ENCODE assay signal across 14 cellular contexts in the genomic region with DNA sequence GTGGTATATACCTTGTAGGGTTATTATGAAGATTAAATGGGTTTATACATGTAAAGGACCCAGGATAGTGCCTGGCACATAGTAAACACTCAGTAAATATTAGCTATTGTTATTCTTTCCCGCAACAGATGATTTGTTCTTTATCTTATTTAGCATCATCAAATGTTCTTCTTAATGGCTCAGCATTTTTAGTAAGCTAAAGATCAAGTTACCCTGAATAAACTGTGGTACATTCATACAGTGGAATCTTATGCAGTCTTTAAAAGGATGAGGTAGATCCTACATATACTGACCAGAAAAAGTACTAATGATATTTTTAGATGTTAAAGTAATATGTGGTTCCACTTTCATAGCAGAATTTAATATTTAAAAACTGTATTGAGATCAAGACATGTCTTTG.
DNase-seq lines count a peak whose midpoint lies in the region; ATAC-seq, FAIRE-seq and TF ChIP-seq lines count a peak whose summit lies in the region.
"Had no signal": no experiment of that assay in that cellular context is flagged by ENCODE, and none has a peak within 500 bp of the region (broad histone marks: within the 10 kb centered on the region; RNA-seq: fewer than 3 reads in every experiment).

No MANE protein-coding gene starts in this region.

- 89% methylated on average over 1 of the region's 1 CpG for WGBS in A549 (ENCODE audit: missing lambda C conversion rate)

- H3K4me2 ChIP-seq in A549: no peak overlapping the region

- H3K9me3 ChIP-seq in A549 (no peaks in the 10 kb centered on the region), HEK293 (ENCODE audit: control insufficient read depth, insufficient read depth, low read depth, low read length) (no peaks in the 10 kb centered on the region), skeletal muscle tissue (ENCODE audit: control insufficient read depth in 3 of 3, low read length in 3 of 3) (no peaks in the 10 kb centered on the region), uterus (no peaks in the 10 kb centered on the region)
- H3K9me3 ChIP-seq: BE2C, HAP-1 had no signal

- no peak for TF ChIP-seq RAD21 in A549 (conservative IDR thresholded peaks at IDR 0.05 in 1 of 2, IDR thresholded peaks at IDR 0.05 in 1 of 2)

- ATAC-seq in A549: no peak

- H3K4me3 ChIP-seq in A549: no peak overlapping the region
- H3K4me3 ChIP-seq in HEK293 (ENCODE audit: low read depth, low read length): no peak overlapping the region
- no peak overlapping the region for H3K4me3 ChIP-seq in skeletal muscle tissue (ENCODE audit: low read length in 3 of 3)
- H3K4me3 ChIP-seq in brain microvascular endothelial cell (ENCODE audit: low read depth, low read length): no peak overlapping the region
- no peak overlapping the region for H3K4me3 ChIP-seq in uterus
- H3K4me3 ChIP-seq: HAP-1 had no signal

- TF ChIP-seq CTCF in A549 (IDR thresholded peaks at IDR 0.05) (no peak), HEK293 (tag by site-specific recombination; IDR thresholded peaks at IDR 0.05) (no peak), brain microvascular endothelial cell (IDR thresholded peaks at IDR 0.05; ENCODE audit: low read depth, low read length, missing control alignments) (no peak), uterus (IDR thresholded peaks at IDR 0.05) (no peak)

- H3K27ac ChIP-seq in A549 (no peak overlapping the region), HEK293 (ENCODE audit: extremely low read depth, low read depth, low read length) (no peak overlapping the region), epithelial cell of prostate (peak overlapping the region; percentile 21), skeletal muscle tissue (ENCODE audit: low read depth, low read length) (peak overlapping the region; percentile 54), brain microvascular endothelial cell (no peak overlapping the region), uterus (no peak overlapping the region)
- H3K27ac ChIP-seq: C4-2B, HL-60 had no signal

- H3K9ac ChIP-seq in skeletal muscle tissue (ENCODE audit: low read depth in 1 of 3, low read length in 3 of 3): no peak overlapping the region

- H3K36me3 ChIP-seq in HEK293 (ENCODE audit: control insufficient read depth in 2 of 2, insufficient read depth in 1 of 2, low read length in 2 of 2): no peaks in the 10 kb centered on the region
- H3K36me3 ChIP-seq in skeletal muscle tissue (ENCODE audit: control insufficient read depth in 3 of 3, insufficient read depth in 3 of 3, low read length in 3 of 3): no peaks in the 10 kb centered on the region
- H3K36me3 ChIP-seq in brain microvascular endothelial cell (replicated peaks): no peaks in the 10 kb centered on the region
- H3K36me3 ChIP-seq in uterus: no peaks in the 10 kb centered on the region
- H3K36me3 ChIP-seq: BE2C, HAP-1 had no signal

- no peak for TF ChIP-seq EP300 in A549 (IDR thresholded peaks at IDR 0.05)

- H3K4me1 ChIP-seq in A549: peaks cover 11% of the 10 kb centered on the region; the same call in 1 of the 3 replicates
- peaks cover 16% of the 10 kb centered on the region; the same call in 1 of the 2 replicates for H3K4me1 ChIP-seq in HEK293 (ENCODE audit: control insufficient read depth, insufficient read depth, low read length)
- peaks cover 6 to 19% (median 13%) of the 10 kb centered on the region in 3 donors for H3K4me1 ChIP-seq in skeletal muscle tissue (ENCODE audit: control insufficient read depth in 3 of 3, insufficient read depth in 3 of 3, low read length in 3 of 3)
- H3K4me1 ChIP-seq in uterus: no peaks in the 10 kb centered on the region

- FAIRE-seq in A549 (lab: Jason Lieb, UNC): peak; percentile 56
- FAIRE-seq: H1 had no signal

- no peaks in the 10 kb centered on the region for H3K27me3 ChIP-seq in skeletal muscle tissue (ENCODE audit: control insufficient read depth in 3 of 3, insufficient read depth in 3 of 3, low read length in 3 of 3)
- H3K27me3 ChIP-seq in brain microvascular endothelial cell (replicated peaks): no peaks in the 10 kb centered on the region
- H3K27me3 ChIP-seq in uterus: no peaks in the 10 kb centered on the region
- H3K27me3 ChIP-seq: BE2C had no signal

- TF ChIP-seq POLR2A in A549 (IDR thresholded peaks at IDR 0.05; ENCODE audit: low read length) (no peak), uterus (IDR thresholded peaks at IDR 0.05) (no peak)

- in situ Hi-C loops in brain microvascular endothelial cell (cut with HindIII; ENCODE audit: low pct_ligation_motif_present, low sequenced_read_pairs): no loop called here

- intact Hi-C loops in uterus (cut with DNase I; ENCODE audit: low total_unique reads): no loop called here

- POLR2A ChIA-PET in A549 (lab: Yijun Ruan, JAX) (interaction anchor here (0.6 kb wide), 1 partner anchor 31 kb away, joined by 3 read pairs; no protein-coding TSS in a partner anchor), HEK293 (lab: Yijun Ruan, JAX) (no interaction called here)

- no peak for DNase-seq in A549 (ENCODE audit: low read depth in 1 of 2, low spot score in 1 of 2)
- no peak for DNase-seq in epithelial cell of prostate (ENCODE audit: low read depth, low spot score)
- DNase-seq in brain microvascular endothelial cell: no peak
- no peak for DNase-seq in SIG-M5 (lab: John Stamatoyannopoulos, UW)
- no peak for DNase-seq in uterus
- DNase-seq: BE2C; CD4-positive, alpha-beta memory T cell; DMS79 had no signal

- CTCF ChIA-PET in A549 (lab: Yijun Ruan, JAX) (no interaction called here), HEK293 (lab: Yijun Ruan, JAX) (interaction anchor here (1.0 to 2.1 kb wide), 2 partner anchors 30 to 59 kb away, joined by 4 to 8 read pairs; no protein-coding TSS in a partner anchor)

TF ChIP-seq in A549, 52 proteins besides CTCF, POLR2A, EP300 and RAD21:
- TF ChIP-seq FOSB (CRISPR knock-in tag; IDR thresholded peaks at IDR 0.05) (no peak), HEYL (CRISPR knock-in tag; IDR thresholded peaks at IDR 0.05) (no peak), PHF8 (IDR thresholded peaks at IDR 0.05; ENCODE audit: borderline replicate concordance, low read depth) (no peak)
TF ChIP-seq in A549: peak in this region for 0.

TF ChIP-seq in HEK293, 187 proteins besides CTCF, POLR2A, EP300 and RAD21:
- TF ChIP-seq ZNF654 (tag by site-specific recombination; IDR thresholded peaks at IDR 0.05; ENCODE audit: low read depth) (no peak), ZNF670 (tag by site-specific recombination; IDR thresholded peaks at IDR 0.05; ENCODE audit: low read depth) (no peak), ZNF146 (tag by site-specific recombination; IDR thresholded peaks at IDR 0.05) (peak; percentile 68), ZNF571 (tag by site-specific recombination; IDR thresholded peaks at IDR 0.05) (no peak), ZNF830 (tag by site-specific recombination; IDR thresholded peaks at IDR 0.05; ENCODE audit: low read depth) (no peak), ZNF473 (tag by site-specific recombination; IDR thresholded peaks at IDR 0.05) (no peak), ZNF510 (tag by site-specific recombination; IDR thresholded peaks at IDR 0.05; ENCODE audit: insufficient replicate concordance) (no peak), ZNF24 (tag by site-specific recombination; IDR thresholded peaks at IDR 0.05) (no peak)
TF ChIP-seq in HEK293: peak in this region for 1.

Comparison
In these comparisons a context has a peak if more than half of its experiments do, and no peak if none do; other contexts are left out.
1. H3K27ac ChIP-seq: peak in epithelial cell of prostate (single experiment) and skeletal muscle tissue (single experiment); none in A549 (0 of 2), HEK293 (single experiment), brain microvascular endothelial cell (single experiment) and uterus (0 of 2).